In the genomic region with DNA sequence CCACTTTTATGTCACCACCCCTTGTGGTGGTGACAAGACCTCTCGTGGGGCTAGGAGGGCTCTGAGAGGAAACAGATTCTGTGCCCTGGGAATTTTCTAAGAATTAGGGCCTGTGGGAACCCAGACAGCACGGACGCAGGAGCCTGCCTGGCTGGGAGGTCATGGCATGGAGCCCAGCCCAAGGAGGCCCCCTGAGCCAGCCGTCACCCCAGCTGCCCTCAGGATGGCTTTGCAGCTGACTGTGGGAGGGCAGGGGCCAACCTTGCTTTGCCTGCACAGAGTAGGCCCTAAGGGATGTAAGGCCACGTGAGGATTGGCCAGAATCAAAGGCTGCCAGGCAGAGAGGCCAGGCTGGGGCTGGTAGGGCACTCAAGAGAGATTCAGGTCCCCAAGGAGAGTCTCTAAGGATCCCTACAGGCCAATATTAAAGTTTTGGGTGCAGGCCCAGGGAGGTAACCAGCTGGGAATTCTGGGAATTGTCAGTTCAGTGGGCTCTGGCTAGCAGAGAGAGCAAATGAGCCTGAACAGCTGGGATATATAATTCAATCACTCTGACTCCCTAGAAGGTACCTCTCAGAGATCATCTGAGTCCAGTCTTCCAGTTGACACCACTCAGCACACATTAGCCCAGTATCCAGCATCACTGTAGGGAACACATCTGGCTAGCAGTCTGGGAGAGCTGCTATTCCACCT, we compare ENCODE assay signal across 24 cellular contexts. TPM values are rescaled to one million over a fixed set of nuclear protein-coding genes. Genes with fewer than 3 reads are reported as not detected.
DNase-seq lines count a peak whose midpoint lies in the region; ATAC-seq and TF ChIP-seq lines count a peak whose summit lies in the region.
"Had no signal": no experiment of that assay in that cellular context is flagged by ENCODE, and none has a peak within 500 bp of the region (broad histone marks: within the 10 kb centered on the region; RNA-seq: fewer than 3 reads in every experiment).

No MANE protein-coding gene starts in this region.

- H3K36me3 ChIP-seq in ACC112 (ENCODE audit: insufficient read depth, low read length), result 0 out of 2 replicates have a peak, but pooled peaks cover 3% of the 10 kb centered on the region
- H3K36me3 ChIP-seq in esophagus squamous epithelium, result peaks cover 0 to 27% (median 0%) of the 10 kb centered on the region in 3 donors
- H3K36me3 ChIP-seq in parathyroid adenoma (ENCODE audit: control insufficient read depth, insufficient read depth, low read length), result no peaks in the 10 kb centered on the region

- H3K79me2 ChIP-seq in ACC112 (ENCODE audit: control insufficient read depth, insufficient read depth, low read length, unreplicated experiment) (peaks cover 50% of the 10 kb centered on the region), parathyroid adenoma (no peaks in the 10 kb centered on the region)

- H3K27ac ChIP-seq in ACC112 (ENCODE audit: low read depth, low read length), result peak overlapping the region; percentile 31; the same call in 1 of the 2 replicates
- H3K27ac ChIP-seq in RWPE1, result peak overlapping the region; percentile 50
- peak overlapping the region; percentile 21 to 72 (median 46) for H3K27ac ChIP-seq in esophagus squamous epithelium
- H3K27ac ChIP-seq in parathyroid adenoma, result peak overlapping the region; percentile 6
- H3K27ac ChIP-seq: epithelial cell of prostate had no signal

- no peak for TF ChIP-seq POLR2A in esophagus squamous epithelium (IDR thresholded peaks at IDR 0.05)

- H3K27me3 ChIP-seq in ACC112 (ENCODE audit: insufficient read depth, low read length) (no peaks in the 10 kb centered on the region), esophagus squamous epithelium (peaks cover 0 to under 1% (median 0%) of the 10 kb centered on the region in 4 donors), parathyroid adenoma (ENCODE audit: control insufficient read depth, insufficient read depth, low read length) (no peaks in the 10 kb centered on the region)

- TF ChIP-seq CTCF in RWPE1 (conservative IDR thresholded peaks at IDR 0.05; ENCODE audit: low read depth) (no peak), esophagus squamous epithelium (IDR thresholded peaks at IDR 0.05) (no peak), parathyroid adenoma (IDR thresholded peaks at IDR 0.05) (no peak)

- no peak overlapping the region for H3K4me3 ChIP-seq in ACC112 (ENCODE audit: low read depth, low read length)
- no peak overlapping the region for H3K4me3 ChIP-seq in esophagus squamous epithelium
- H3K4me3 ChIP-seq in parathyroid adenoma (ENCODE audit: low read depth, low read length), result no peak overlapping the region

- no peak overlapping the region for H2AFZ ChIP-seq in ACC112 (ENCODE audit: low read length, unreplicated experiment)
- H2AFZ ChIP-seq in parathyroid adenoma, result no peak overlapping the region

- ATAC-seq in HG02678 (IDR thresholded peaks at IDR 0.05; ENCODE audit: unreplicated experiment), result no peak
- no peak for ATAC-seq in GM19324 (IDR thresholded peaks at IDR 0.05; ENCODE audit: low FRiP score, unreplicated experiment)
- ATAC-seq: activated naive CD4-positive, alpha-beta T cell treated with anti-CD3 and anti-CD28 coated beads, Interleukin-2, amount 50 U/mL, for 72 hours; CD8-positive, alpha-beta T cell; HCT116; left lobe of liver; right cardiac atrium had no signal

- intact Hi-C loops in esophagus squamous epithelium (cut with DNase I), result no loop called here

- H3K9ac ChIP-seq in parathyroid adenoma, result no peak overlapping the region

- WGBS in esophagus squamous epithelium, 2 donors, result 70 to 83% methylated on average over 1 to 2 of the region's 5 CpGs

- POLR2A ChIA-PET in RWPE1 (lab: Yijun Ruan, JAX; ENCODE audit: low non-redundant PET), result no interaction called here

- no peaks in the 10 kb centered on the region for H3K9me3 ChIP-seq in esophagus squamous epithelium
- H3K9me3 ChIP-seq in parathyroid adenoma (ENCODE audit: control insufficient read depth, low read length), result no peaks in the 10 kb centered on the region

- H3K4me2 ChIP-seq in parathyroid adenoma (ENCODE audit: low read length), result no peak overlapping the region

- CTCF ChIA-PET in RWPE1 (lab: Yijun Ruan, JAX), result no interaction called here

- DNase-seq in RWPE1 (ENCODE audit: low spot score), result no peak
- no peak for DNase-seq in esophagus squamous epithelium (lab: John Stamatoyannopoulos, UW)
- no peak for DNase-seq in cerebellar nuclear complex (lab: John Stamatoyannopoulos, UW)
- no peak for DNase-seq in activated gamma-delta T cell treated with Interleukin-2 at 50 U/mL for 16 hours
- DNase-seq: ACHN; activated CD4-positive, alpha-beta memory T cell treated with anti-CD3 and anti-CD28 coated beads, Interleukin-2, amount 10 ng/mL, durations not matched to agents 7 days and 5 days; activated CD4-positive, CD25-positive, alpha-beta regulatory T cell; activated T-cell treated with anti-CD3 and anti-CD28 coated beads, Interleukin-2, amount 50 U/mL, for 1 hour; CD8-positive, alpha-beta T cell; DMS79; NCI-H1417 treated with DMSO at 0.1 percent for 48 hours; NCI-H526; nucleus accumbens; SIG-M5; T1000 had no signal

- H3K4me1 ChIP-seq in ACC112 (ENCODE audit: control insufficient read depth, insufficient read depth, low read length, unreplicated experiment) (peaks cover 40% of the 10 kb centered on the region), esophagus squamous epithelium (peaks cover 4 to 41% (median 16%) of the 10 kb centered on the region in 3 donors), parathyroid adenoma (peaks cover 14% of the 10 kb centered on the region)

RNA-seq across cellular contexts. Expression of a gene that starts 6.4 kb away (rescaled TPM):
- 10 to 100 TPM; 10.3 to 41.6 (median 17.0) TPM for total RNA-seq in esophagus squamous epithelium
